18 cellular contexts compared by ENCODE assay signal in the genomic region with DNA sequence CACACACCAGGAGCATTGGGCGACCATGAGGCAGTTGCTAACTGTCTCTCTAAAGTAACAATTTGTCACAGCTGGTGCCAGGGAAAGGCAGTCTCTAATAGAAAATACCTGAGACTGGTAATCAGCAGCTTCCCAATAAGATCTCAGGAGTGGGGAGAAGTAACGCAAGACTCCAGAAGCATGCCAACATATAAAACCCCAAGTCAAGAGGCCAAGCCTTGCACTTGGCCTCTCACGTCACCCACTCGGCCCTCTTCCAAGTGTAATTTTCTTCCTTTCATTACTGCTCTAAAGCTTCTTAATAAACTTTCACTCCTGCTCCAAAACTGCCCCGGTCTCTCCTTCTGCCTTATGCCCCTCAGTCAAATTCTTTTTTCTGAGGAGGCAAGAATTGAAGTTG.
DNase-seq lines count a peak whose midpoint lies in the region; ATAC-seq and TF ChIP-seq lines count a peak whose summit lies in the region.
"Had no signal": no experiment of that assay in that cellular context is flagged by ENCODE, and none has a peak within 500 bp of the region (broad histone marks: within the 10 kb centered on the region; RNA-seq: fewer than 3 reads in every experiment).

No MANE protein-coding gene starts in this region.

- H3K27me3 ChIP-seq in GM23338 (ENCODE audit: insufficient read depth), result no peaks in the 10 kb centered on the region
- no peaks in the 10 kb centered on the region for H3K27me3 ChIP-seq in iPS-15b (ENCODE audit: control insufficient read depth, insufficient read depth, low read length)
- H3K27me3 ChIP-seq in neuronal stem cell (ENCODE audit: control insufficient read depth in 3 of 3, insufficient read depth in 3 of 3, low read depth in 1 of 3, low read length in 3 of 3), result no peaks in the 10 kb centered on the region
- H3K27me3 ChIP-seq: BE2C had no signal

- H3K36me3 Mint-ChIP-seq in GM23338 (ENCODE audit: low read depth), result no peaks in the 10 kb centered on the region
- H3K36me3 Mint-ChIP-seq: CD4-positive, CD25-positive, alpha-beta regulatory T cell; CD8-positive, alpha-beta memory T cell had no signal

- no peak overlapping the region for H3K4me3 Mint-ChIP-seq in GM23338
- H3K4me3 Mint-ChIP-seq: CD8-positive, alpha-beta memory T cell had no signal

- no peak overlapping the region for H2AK5ac ChIP-seq in neuronal stem cell (ENCODE audit: low read depth, low read length)

- no peak overlapping the region for H3K4ac ChIP-seq in neuronal stem cell (ENCODE audit: low read length)

- no peak overlapping the region for H3K14ac ChIP-seq in neuronal stem cell (ENCODE audit: low read length)

- H3K4me2 ChIP-seq in GM23338 (no peak overlapping the region), neuronal stem cell (ENCODE audit: insufficient read depth, low read length, poor library complexity, severe bottlenecking) (no peak overlapping the region)

- no peaks in the 10 kb centered on the region for H3K9me3 Mint-ChIP-seq in GM23338
- H3K9me3 Mint-ChIP-seq: CD8-positive, alpha-beta memory T cell had no signal

- no peak overlapping the region for H2BK120ac ChIP-seq in neuronal stem cell (ENCODE audit: low read depth, low read length)

- H3K79me2 ChIP-seq in GM23338 (replicated peaks; ENCODE audit: insufficient read depth), result no peaks in the 10 kb centered on the region

- H2BK15ac ChIP-seq in neuronal stem cell (ENCODE audit: low read length), result no peak overlapping the region

- H3K79me1 ChIP-seq in neuronal stem cell (ENCODE audit: low read depth, low read length), result no peaks in the 10 kb centered on the region

- H3K27me3 Mint-ChIP-seq in GM23338 (ENCODE audit: insufficient read depth, low read depth, poor library complexity), result peaks cover 5% of the 10 kb centered on the region

- H3K9ac ChIP-seq in iPS-15b (ENCODE audit: low read depth, low read length) (peak overlapping the region; percentile 3), neuronal stem cell (ENCODE audit: low read depth, low read length, poor library complexity) (no peak overlapping the region)

- H2AFZ ChIP-seq in GM23338 (peak overlapping the region; percentile 86; the same call in 1 of the 2 replicates), neuronal stem cell (ENCODE audit: low read length) (peak overlapping the region; percentile 15)

- no peak overlapping the region for H2BK5ac ChIP-seq in neuronal stem cell (ENCODE audit: low read length)

- H2BK12ac ChIP-seq in neuronal stem cell (ENCODE audit: low read length), result no peak overlapping the region

- H4K20me1 ChIP-seq in GM23338 (replicated peaks; ENCODE audit: insufficient read depth), result no peaks in the 10 kb centered on the region

- no peak overlapping the region for H3K23ac ChIP-seq in neuronal stem cell (ENCODE audit: low read depth, low read length, poor library complexity)

- no peak for TF ChIP-seq CTCF in GM23338 (conservative IDR thresholded peaks at IDR 0.05; ENCODE audit: low read depth in 2 of 2)

- no CpG with 5 or more reads among the region's 5 CpGs for WGBS in neuronal stem cell (ENCODE audit: extremely low coverage in 2 of 2, insufficient read length in 2 of 2, insufficient replicate concordance in 1 of 2), 2 donors

- H3K4me3 ChIP-seq in GM23338 (no peak overlapping the region), iPS-15b (ENCODE audit: low read depth, low read length) (no peak overlapping the region), neuronal stem cell (ENCODE audit: low read length in 2 of 2) (no peak overlapping the region)
- H3K4me3 ChIP-seq: K562 had no signal

- H4K8ac ChIP-seq in neuronal stem cell (ENCODE audit: low read depth, low read length), result no peak overlapping the region

- H4K91ac ChIP-seq in neuronal stem cell (ENCODE audit: low read depth, low read length, poor library complexity), result no peak overlapping the region

- H3K27ac ChIP-seq in GM23338 (ENCODE audit: low read depth) (no peak overlapping the region), neuronal stem cell (replicated peaks; ENCODE audit: low read length) (no peak overlapping the region)

- no peak for ATAC-seq in GM23338
- no peak for ATAC-seq in GM21515 (IDR thresholded peaks at IDR 0.05; ENCODE audit: unreplicated experiment)
- ATAC-seq in HG03521 (IDR thresholded peaks at IDR 0.05; ENCODE audit: unreplicated experiment), result no peak
- ATAC-seq: K562 had no signal

- DNase-seq in DMS79 (lab: John Stamatoyannopoulos, UW) (peak; percentile 58), GM23338 (ENCODE audit: low spot score) (no peak), neuronal stem cell (ENCODE audit: low spot score) (no peak), OCI-M2 (lab: John Stamatoyannopoulos, UW; ENCODE audit: unreplicated experiment) (no peak), hippocampal formation (lab: John Stamatoyannopoulos, UW) (no peak)
- DNase-seq: BE2C; C1 segment of cervical spinal cord; CD4-positive, CD25-positive, alpha-beta regulatory T cell; CD8-positive, alpha-beta memory T cell; DMS 273 treated with DMSO at 0.1 percent for 48 hours; DMS53; GF-D8; HCEC 1CT; IMR-90 had no signal

- no peak overlapping the region; the same call in 1 of the 2 replicates for H3K27ac Mint-ChIP-seq in GM23338
- H3K27ac Mint-ChIP-seq: CD4-positive, CD25-positive, alpha-beta regulatory T cell; CD8-positive, alpha-beta memory T cell had no signal

- no peak overlapping the region for H3K18ac ChIP-seq in neuronal stem cell (ENCODE audit: low read length)

- H3K9me2 ChIP-seq in GM23338 (ENCODE audit: insufficient read depth), result peaks cover 9% of the 10 kb centered on the region; the same call in 1 of the 2 replicates

- no peaks in the 10 kb centered on the region for H3K4me1 ChIP-seq in GM23338 (ENCODE audit: insufficient read depth)
- H3K4me1 ChIP-seq in iPS-15b (ENCODE audit: control insufficient read depth, insufficient read depth, low read length), result no peaks in the 10 kb centered on the region
- peaks cover 0 to 2% of the 10 kb centered on the region in 2 donors for H3K4me1 ChIP-seq in neuronal stem cell (ENCODE audit: control insufficient read depth in 2 of 2, insufficient read depth in 1 of 2, low read depth in 1 of 2, low read length in 2 of 2)
- H3K4me1 ChIP-seq: BE2C had no signal

- no peaks in the 10 kb centered on the region for H3F3A ChIP-seq in GM23338 (replicated peaks; ENCODE audit: low read depth)

- H3K9me3 ChIP-seq in iPS-15b (ENCODE audit: control insufficient read depth, insufficient read depth, low read length), result no peaks in the 10 kb centered on the region
- no peaks in the 10 kb centered on the region for H3K9me3 ChIP-seq in neuronal stem cell (replicated peaks in 1 of 2; ENCODE audit: control insufficient read depth in 2 of 2, insufficient read depth in 1 of 2, low read depth in 1 of 2, low read length in 2 of 2)
- H3K9me3 ChIP-seq: BE2C had no signal

- H3K4me1 Mint-ChIP-seq in GM23338, result peaks cover 7% of the 10 kb centered on the region; the same call in 2 of the 3 replicates
- H3K4me1 Mint-ChIP-seq: CD8-positive, alpha-beta memory T cell had no signal

- H3K36me3 ChIP-seq in GM23338 (ENCODE audit: insufficient read depth) (no peaks in the 10 kb centered on the region), iPS-15b (ENCODE audit: control insufficient read depth, insufficient read depth, low read length) (no peaks in the 10 kb centered on the region), neuronal stem cell (replicated peaks in 1 of 2; ENCODE audit: control insufficient read depth in 2 of 2, insufficient read depth in 2 of 2, low read length in 2 of 2) (no peaks in the 10 kb centered on the region)
- H3K36me3 ChIP-seq: BE2C had no signal

TF ChIP-seq in GM23338, 12 proteins besides CTCF, POLR2A, EP300 and RAD21:
- no peak for TF ChIP-seq POLR2AphosphoS5 (IDR thresholded peaks at IDR 0.05; ENCODE audit: low read depth)
- no peak for TF ChIP-seq CREB1 (CRISPR knock-in tag; IDR thresholded peaks at IDR 0.05; ENCODE audit: low read depth)
- TF ChIP-seq EZH2phosphoT487 (IDR thresholded peaks at IDR 0.05; ENCODE audit: unreplicated experiment), result no peak
